8 cellular contexts compared by ENCODE assay signal in genomic region chr3:197541756-197542539, GRCh38. TPM values are rescaled to one million over a fixed set of nuclear protein-coding genes. Genes with fewer than 3 reads are reported as not detected.
DNase-seq lines count a peak whose midpoint lies in the region; ATAC-seq and TF ChIP-seq lines count a peak whose summit lies in the region.

No MANE protein-coding gene starts in this region.

- H3K4ac ChIP-seq in H9 (ENCODE audit: low read depth, low read length), result no peak overlapping the region

- no peak overlapping the region for H2BK20ac ChIP-seq in H9 (ENCODE audit: low read depth, low read length, poor library complexity, severe bottlenecking)

- no peak overlapping the region for H2BK120ac ChIP-seq in H9 (ENCODE audit: low read depth, low read length, poor library complexity, severe bottlenecking)

- no peak overlapping the region for H3K56ac ChIP-seq in H9 (ENCODE audit: insufficient read length, low read depth, low read length)

- H3K23me2 ChIP-seq in H9 (ENCODE audit: insufficient read length, low read depth, low read length, poor library complexity, severe bottlenecking), result no peaks in the 10 kb centered on the region

- WGBS in H9 (ENCODE audit: extremely low coverage, insufficient read length, low lambda C conversion rate), result no CpG with 5 or more reads among the region's 13 CpGs

- ATAC-seq in GM21390 (IDR thresholded peaks at IDR 0.05; ENCODE audit: unreplicated experiment) (no peak), HG03196 (IDR thresholded peaks at IDR 0.05; ENCODE audit: unreplicated experiment) (no peak)

- no peak overlapping the region for H3T11ph ChIP-seq in H9 (ENCODE audit: low read length)

- H2BK12ac ChIP-seq in H9 (ENCODE audit: insufficient read length, low read depth, low read length), result no peak overlapping the region

- peak overlapping the region; percentile 24 to 39 for H3K4me3 Mint-ChIP-seq in H9

- H3K27ac Mint-ChIP-seq in H9, result peak overlapping the region in 2 of 3 experiments; percentile 78 to 93; a peak in 5 of 7 replicates

- H3K36me3 Mint-ChIP-seq in H9 (ENCODE audit: insufficient read depth in 1 of 3, low read depth in 3 of 3), result peaks cover 8 to 28% (median 8%) of the 10 kb centered on the region in 3 experiments; a peak in 6 of 7 replicates

- H3K27ac ChIP-seq in H9 (ENCODE audit: insufficient read length, low read depth, low read length) (no peak overlapping the region), left ventricle myocardium inferior (replicated peaks) (no peak overlapping the region)

- DNase-seq in H9, result peak; percentile 90
- peak in 29 of 56 donors; percentile 7 to 87 (median 37) for DNase-seq in amygdala (lab: John Stamatoyannopoulos, UW)
- peak; percentile 65 for DNase-seq in left ventricle myocardium inferior
- DNase-seq in retina, result peak; percentile 44
- no peak for DNase-seq in stimulated activated naive CD4-positive, alpha-beta T cell (lab: John Stamatoyannopoulos, UW)
- no peak for DNase-seq in activated CD4-positive, alpha-beta T cell treated with anti-CD3 and anti-CD28 coated beads, Interleukin-2, amount 50 U/mL, for 48 hours

- no peak overlapping the region for H3K23ac ChIP-seq in H9 (ENCODE audit: insufficient read length, low read depth, low read length)

- no peak for TF ChIP-seq CTCF in H9 (conservative IDR thresholded peaks at IDR 0.05)
- TF ChIP-seq CTCF in left ventricle myocardium inferior (IDR thresholded peaks at IDR 0.05; ENCODE audit: borderline replicate concordance), result no peak

- H3K9ac ChIP-seq in H9 (ENCODE audit: extremely low read depth, insufficient read length, low read length), result no peak overlapping the region

- peaks cover 28% of the 10 kb centered on the region for H3K27me3 Mint-ChIP-seq in H9 (ENCODE audit: low read depth)

- no peak overlapping the region for H4K5ac ChIP-seq in H9 (ENCODE audit: insufficient read length, low read depth, low read length)

- H3K18ac ChIP-seq in H9 (ENCODE audit: insufficient read length, low read depth, low read length), result no peak overlapping the region

- peaks cover 3% of the 10 kb centered on the region for H4K20me1 ChIP-seq in H9 (ENCODE audit: control insufficient read depth, insufficient read depth, insufficient read length)

- no peak overlapping the region for H2AFZ ChIP-seq in H9 (ENCODE audit: low read length)

- no peaks in the 10 kb centered on the region for H3K79me2 ChIP-seq in H9 (ENCODE audit: insufficient read depth, low read length)

- H2BK5ac ChIP-seq in H9 (ENCODE audit: insufficient read length, low read length), result no peak overlapping the region

- peak overlapping the region; percentile 38 for H3K4me3 ChIP-seq in left ventricle myocardium inferior

- no peak overlapping the region for H4K8ac ChIP-seq in H9 (replicated peaks; ENCODE audit: insufficient read length, low read depth, low read length)

- H3K27me3 ChIP-seq in H9 (ENCODE audit: insufficient read depth, low read length) (no peaks in the 10 kb centered on the region; the same call in 1 of the 2 replicates), left ventricle myocardium inferior (ENCODE audit: low read depth) (no peaks in the 10 kb centered on the region)

- intact Hi-C loops in left ventricle myocardium inferior (cut with micrococcal nuclease), result no loop called here

- no peak overlapping the region for H2BK15ac ChIP-seq in H9 (ENCODE audit: low read depth, low read length)

- no peaks in the 10 kb centered on the region for H3K9me3 Mint-ChIP-seq in H9

- H3K9me3 ChIP-seq in H9 (ENCODE audit: control insufficient read depth, low read depth, low read length) (no peaks in the 10 kb centered on the region), left ventricle myocardium inferior (replicated peaks) (no peaks in the 10 kb centered on the region)

- H4K91ac ChIP-seq in H9 (ENCODE audit: insufficient read length, low read depth, low read length), result no peak overlapping the region

- H3K14ac ChIP-seq in H9 (ENCODE audit: insufficient read depth, low read length), result no peak overlapping the region

- H3K36me3 ChIP-seq in left ventricle myocardium inferior, result no peaks in the 10 kb centered on the region

- H3K79me1 ChIP-seq in H9 (ENCODE audit: insufficient read depth, low read depth, low read length, poor library complexity, severe bottlenecking), result no peaks in the 10 kb centered on the region

- H2AK5ac ChIP-seq in H9 (ENCODE audit: insufficient read length, low read length), result no peak overlapping the region

- peaks cover 39 to 46% of the 10 kb centered on the region in 2 experiments for H3K4me1 Mint-ChIP-seq in H9

- H3K4me2 ChIP-seq in H9 (ENCODE audit: insufficient read depth, insufficient read length, low read length), result peak overlapping the region; percentile 55

- peaks cover 4% of the 10 kb centered on the region; the same call in 1 of the 2 replicates for H3K4me1 ChIP-seq in H9 (ENCODE audit: insufficient read depth, low read length)
- peaks cover 8% of the 10 kb centered on the region for H3K4me1 ChIP-seq in left ventricle myocardium inferior

RNA-seq across cellular contexts. Expression of gene BDH1, which starts 13.8 kb away (rescaled TPM):
- total RNA-seq in H9 (2021) (16.3 and 23.8 TPM in 2 replicates), left ventricle myocardium inferior (90.0 TPM)

Comparison
In these comparisons a context has a peak if more than half of its experiments do, and no peak if none do; other contexts are left out.
1. DNase-seq: peak in H9 (single experiment), amygdala (29 of 56), left ventricle myocardium inferior (single experiment) and retina (single experiment); none in stimulated activated naive CD4-positive, alpha-beta T cell (0 of 6) and activated CD4-positive, alpha-beta T cell treated with anti-CD3 and anti-CD28 coated beads, Interleukin-2, amount 50 U/mL, for 48 hours (0 of 2).